In genomic region chr16:1032607-1033006, GRCh38 we compare ENCODE assay signal across 2 cellular contexts.
TF ChIP-seq lines count a peak whose summit lies in the region.

No MANE protein-coding gene starts in this region.

TF ChIP-seq in HEK293, 187 proteins besides CTCF, POLR2A, EP300 and RAD21 (continued from another document and continues in another):
- no peak for TF ChIP-seq ZSCAN5A (tag by site-specific recombination; IDR thresholded peaks at IDR 0.05)
- TF ChIP-seq WT1 (tag by site-specific recombination; IDR thresholded peaks at IDR 0.05), result no peak
- TF ChIP-seq ZNF114 (tag by site-specific recombination; IDR thresholded peaks at IDR 0.05), result no peak
- 0 out of 2 replicates have a peak, but pooled peaks have one; percentile 52 for TF ChIP-seq ZNF311 (tag by site-specific recombination; IDR thresholded peaks at IDR 0.05; ENCODE audit: borderline replicate concordance)
- TF ChIP-seq SETDB1 (IDR thresholded peaks at IDR 0.05; ENCODE audit: insufficient read length, low read length), result no peak
- no peak for TF ChIP-seq AEBP2 (tag by site-specific recombination; IDR thresholded peaks at IDR 0.05; ENCODE audit: borderline replicate concordance)
- peak; percentile 59; the same call in 1 of the 2 replicates for TF ChIP-seq BCL11B (tag by site-specific recombination; IDR thresholded peaks at IDR 0.05; ENCODE audit: low read depth)
- 0 out of 2 replicates have a peak, but pooled peaks have one; percentile 67 for TF ChIP-seq SALL2 (tag by site-specific recombination; IDR thresholded peaks at IDR 0.05; ENCODE audit: borderline replicate concordance)
- no peak for TF ChIP-seq PRDM10 (tag by site-specific recombination; IDR thresholded peaks at IDR 0.05)
- no peak for TF ChIP-seq ZNF513 (tag by site-specific recombination; IDR thresholded peaks at IDR 0.05)
- TF ChIP-seq ZNF37A (tag by site-specific recombination; IDR thresholded peaks at IDR 0.05), result no peak
- TF ChIP-seq ZNF239 (tag by site-specific recombination; IDR thresholded peaks at IDR 0.05), result no peak
- no peak for TF ChIP-seq OSR2 (tag by site-specific recombination; IDR thresholded peaks at IDR 0.05)
- no peak for TF ChIP-seq ZNF19 (tag by site-specific recombination; IDR thresholded peaks at IDR 0.05; ENCODE audit: low read depth)
- TF ChIP-seq FEZF1 (tag by site-specific recombination; IDR thresholded peaks at IDR 0.05), result no peak
- TF ChIP-seq ZNF211 (tag by site-specific recombination; IDR thresholded peaks at IDR 0.05; ENCODE audit: low read depth), result no peak
- no peak for TF ChIP-seq ZNF843 (tag by site-specific recombination; IDR thresholded peaks at IDR 0.05)
- no peak for TF ChIP-seq KLF9 (tag by site-specific recombination; IDR thresholded peaks at IDR 0.05; ENCODE audit: low read depth)
- no peak for TF ChIP-seq ZNF350 (tag by site-specific recombination; IDR thresholded peaks at IDR 0.05)
- TF ChIP-seq ZBTB20 (tag by site-specific recombination; IDR thresholded peaks at IDR 0.05), result no peak
- TF ChIP-seq ZNF366 (tag by site-specific recombination; conservative IDR thresholded peaks at IDR 0.05), result peak; percentile 95
- TF ChIP-seq ZNF670 (tag by site-specific recombination; IDR thresholded peaks at IDR 0.05; ENCODE audit: low read depth), result no peak

TF ChIP-seq in K562, 482 proteins besides CTCF, POLR2A, EP300 and RAD21 (continued from another document):
- no peak for TF ChIP-seq HCFC1 (IDR thresholded peaks at IDR 0.05; ENCODE audit: low read depth, low read length)
- TF ChIP-seq NR4A1 (CRISPR knock-in tag; IDR thresholded peaks at IDR 0.05), result no peak
- no peak for TF ChIP-seq NR4A1 (tag; IDR thresholded peaks at IDR 0.05)
- no peak for TF ChIP-seq SMARCC2 (IDR thresholded peaks at IDR 0.05; ENCODE audit: low read depth)
- TF ChIP-seq SMAD4 (CRISPR knock-in tag; conservative IDR thresholded peaks at IDR 0.05), result no peak
- no peak for TF ChIP-seq ZKSCAN1 (IDR thresholded peaks at IDR 0.05; ENCODE audit: low read depth, low read length)
- TF ChIP-seq THRA (IDR thresholded peaks at IDR 0.05), result no peak
